ENCODE assay signal across 8 cellular contexts in the genomic region with DNA sequence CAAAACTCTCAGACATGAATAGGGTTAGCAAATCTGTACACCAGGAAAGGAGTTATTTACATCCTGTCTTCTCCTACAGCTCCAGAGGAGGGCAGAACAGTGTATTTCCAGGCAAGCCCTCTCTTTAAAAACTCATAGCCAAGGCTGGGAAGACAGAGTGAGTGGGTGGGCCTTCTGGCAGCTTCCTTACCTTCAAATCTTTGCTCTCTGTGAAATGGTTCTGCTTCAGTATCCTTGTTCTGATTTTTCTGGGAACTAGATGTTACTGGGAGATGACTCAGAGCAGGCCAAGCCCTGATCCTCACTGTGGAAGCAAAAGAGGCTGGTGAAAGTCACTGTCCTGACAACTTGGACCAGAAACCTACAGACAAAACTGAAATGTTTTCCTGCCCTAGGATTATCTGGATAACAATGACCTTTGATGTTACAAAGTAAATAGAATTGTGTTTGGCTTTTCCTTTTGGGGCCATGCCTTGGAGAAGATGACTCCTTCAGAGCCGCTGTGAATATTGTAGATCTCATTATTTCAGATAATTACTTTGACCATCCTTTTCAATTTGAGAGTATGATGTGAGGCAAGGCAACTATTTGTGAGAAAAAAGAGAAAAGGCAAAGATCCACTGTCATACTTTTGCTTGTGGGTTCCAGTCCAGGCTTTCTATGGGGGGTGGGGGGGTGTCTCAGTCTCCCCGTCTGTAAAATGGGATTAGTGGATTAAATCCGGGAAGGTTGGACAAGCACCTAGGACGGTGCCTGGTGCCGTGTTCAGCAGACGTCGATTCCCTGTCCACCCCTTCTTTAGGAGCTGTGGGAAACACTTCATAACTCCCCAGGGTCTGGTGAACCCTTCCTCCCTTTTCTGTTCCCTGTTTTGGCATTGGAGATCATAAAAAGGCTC. TPM values are rescaled to one million over a fixed set of nuclear protein-coding genes. Genes with fewer than 3 reads are reported as not detected.
DNase-seq lines count a peak whose midpoint lies in the region; ATAC-seq and TF ChIP-seq lines count a peak whose summit lies in the region.

No MANE protein-coding gene starts in this region.

- peak; percentile 38 for TF ChIP-seq CTCF in AG04449 (IDR thresholded peaks at IDR 0.05; ENCODE audit: insufficient read depth, low read length, missing control alignments)
- TF ChIP-seq CTCF in WERI-Rb-1 (IDR thresholded peaks at IDR 0.05; ENCODE audit: low read depth, low read length): 0 out of 2 replicates have a peak, but pooled peaks have one; percentile 22
- peak in 2 of 4 experiments; percentile 3 to 22 for TF ChIP-seq CTCF in gastroesophageal sphincter (IDR thresholded peaks at IDR 0.05)
- peak; percentile 60 for TF ChIP-seq CTCF in osteoblast (IDR thresholded peaks at IDR 0.05; ENCODE audit: extremely low read depth, low read depth, low read length)

- H3K27ac ChIP-seq in WERI-Rb-1 (no peak overlapping the region), gastroesophageal sphincter (peak overlapping the region in 2 of 4 donors; percentile 26 to 73), osteoblast (ENCODE audit: low read depth, low read length) (peak overlapping the region; percentile 64)

- ATAC-seq in gastroesophageal sphincter (no peak), GM19351 (IDR thresholded peaks at IDR 0.05; ENCODE audit: unreplicated experiment) (no peak), HG03039 (IDR thresholded peaks at IDR 0.05; ENCODE audit: unreplicated experiment) (no peak)

- peak overlapping the region; percentile 86 for H3K4me2 ChIP-seq in osteoblast (ENCODE audit: insufficient read depth, low read length)

- no peaks in the 10 kb centered on the region for H3K79me2 ChIP-seq in osteoblast (ENCODE audit: insufficient read depth, low read length)

- TF ChIP-seq POLR2A in gastroesophageal sphincter (IDR thresholded peaks at IDR 0.05): no peak

- H3K27me3 ChIP-seq in H7 (ENCODE audit: control insufficient read depth, insufficient read depth, low read length) (no peaks in the 10 kb centered on the region), WERI-Rb-1 (ENCODE audit: insufficient read depth, low read depth, severe bottlenecking) (no peaks in the 10 kb centered on the region), gastroesophageal sphincter (peaks cover 7% of the 10 kb centered on the region), osteoblast (ENCODE audit: insufficient read depth, low read length) (no peaks in the 10 kb centered on the region)

- no peaks in the 10 kb centered on the region for H4K20me1 ChIP-seq in osteoblast (ENCODE audit: insufficient read depth, low read length)

- CTCF ChIA-PET in AG04449 (lab: Yijun Ruan, JAX): interaction anchor here (0.7 to 2.4 kb wide), 9 partner anchors 13 to 543 kb away, joined by 3 to 12 read pairs (median 5); partner anchors contain the start of gene PRKD3

- POLR2A ChIA-PET in AG04449 (lab: Yijun Ruan, JAX): interaction anchor here (1.1 kb wide), 1 partner anchor 16 kb away, joined by 3 read pairs; no protein-coding TSS in a partner anchor

- H3K9me3 ChIP-seq in WERI-Rb-1 (ENCODE audit: severe bottlenecking) (no peaks in the 10 kb centered on the region), gastroesophageal sphincter (no peaks in the 10 kb centered on the region), osteoblast (ENCODE audit: low read depth, low read length) (no peaks in the 10 kb centered on the region)

- peak overlapping the region; percentile 86 for H2AFZ ChIP-seq in osteoblast (ENCODE audit: low read length)

- WGBS in gastroesophageal sphincter (ENCODE audit: low coverage in 1 of 2), 2 donors: 60 to 87% methylated on average over 1 to 4 of the region's 7 CpGs

- DNase-seq in AG04449 (ENCODE audit: low read depth, low spot score): no peak
- DNase-seq in H7: peak; percentile 66
- DNase-seq in WERI-Rb-1: no peak
- DNase-seq in osteoblast (ENCODE audit: insufficient read length, low spot score, missing footprints): peak; percentile 95
- DNase-seq in NCI-H774 (lab: John Stamatoyannopoulos, UW): no peak

- H3K4me1 ChIP-seq in gastroesophageal sphincter (peaks cover 0 to 19% (median 0%) of the 10 kb centered on the region in 3 donors), osteoblast (ENCODE audit: insufficient read depth, low read length) (peaks cover 9% of the 10 kb centered on the region)

- TF ChIP-seq EP300 in gastroesophageal sphincter (IDR thresholded peaks at IDR 0.05): no peak

- H3K4me3 ChIP-seq in AG04449 (ENCODE audit: low read depth, low read length) (peak overlapping the region; percentile 66), H7 (ENCODE audit: insufficient read depth, low read depth, low read length) (peak overlapping the region; percentile 47; the same call in 1 of the 2 replicates), WERI-Rb-1 (ENCODE audit: low read depth, low read length) (no peak overlapping the region), gastroesophageal sphincter (peak overlapping the region; percentile 33 to 69), osteoblast (ENCODE audit: insufficient read depth, low read length) (peak overlapping the region; percentile 80)

- H3K36me3 ChIP-seq in H7 (replicated peaks; ENCODE audit: control insufficient read depth, insufficient read depth, low read length) (no peaks in the 10 kb centered on the region), WERI-Rb-1 (no peaks in the 10 kb centered on the region), gastroesophageal sphincter (no peaks in the 10 kb centered on the region), osteoblast (ENCODE audit: insufficient read depth, low read length) (no peaks in the 10 kb centered on the region)

RNA-seq across cellular contexts. Expression of gene QPCT, which starts 0.6 kb away (rescaled TPM):
- total RNA-seq in H7 (2014; rRNA removed; shearing (Covaris generic)): 0.90 and 1.1 TPM in 2 replicates
- total RNA-seq in gastroesophageal sphincter (1 to 10 TPM; 1.5 to 5.2 (median 2.6) TPM), osteoblast (25.0 and 25.7 TPM in 2 replicates)

RNA-seq across cellular contexts. Expression of gene PRKD3, which starts 19.2 kb away (rescaled TPM):
- 65.8 and 69.7 TPM in 2 replicates for total RNA-seq in H7 (2014; rRNA removed; shearing (Covaris generic))
- total RNA-seq in gastroesophageal sphincter: 10 to 100 TPM; 29.3 to 40.3 (median 38.3) TPM
- 62.5 and 68.0 TPM in 2 replicates for total RNA-seq in osteoblast

Comparison
In these comparisons a context has a peak if more than half of its experiments do, and no peak if none do; other contexts are left out.
1. DNase-seq: peak in H7 (single experiment) and osteoblast (single experiment); none in AG04449 (single experiment), WERI-Rb-1 (single experiment) and NCI-H774 (single experiment).